In genomic region chr10:77325233-77325537, GRCh38 we compare ENCODE assay signal across 22 cellular contexts.
DNase-seq lines count a peak whose midpoint lies in the region; ATAC-seq, FAIRE-seq and TF ChIP-seq lines count a peak whose summit lies in the region.
"Had no signal": no experiment of that assay in that cellular context is flagged by ENCODE, and none has a peak within 500 bp of the region (broad histone marks: within the 10 kb centered on the region; RNA-seq: fewer than 3 reads in every experiment).

No MANE protein-coding gene starts in this region.

- peak overlapping the region; percentile 62 for H3K27ac ChIP-seq in VCaP
- no peak overlapping the region for H3K27ac ChIP-seq in pancreas
- no peak overlapping the region for H3K27ac ChIP-seq in heart left ventricle
- H3K27ac ChIP-seq: BLaER1, brain microvascular endothelial cell, gastrocnemius medialis had no signal

- H3K4me3 ChIP-seq in pancreas (no peak overlapping the region), heart left ventricle (no peak overlapping the region)
- H3K4me3 ChIP-seq: BLaER1, gastrocnemius medialis had no signal

- 37 to 39% methylated on average over 4 of the region's 4 CpGs for WGBS in pancreas, 2 donors
- whole genome bisulfite sequencing in heart left ventricle, 4 donors: 76 to 83% (median 78%) methylated on average over 4 of the region's 4 CpGs

- ATAC-seq in pancreas (peak; percentile 72 to 91 (median 84)), heart left ventricle (no peak), HG03521 (IDR thresholded peaks at IDR 0.05; ENCODE audit: unreplicated experiment) (no peak)
- ATAC-seq: gastrocnemius medialis; Panc1; SK-N-SH treated with all-trans-retinoic acid at 6 μM for 48 hours; stimulated activated effector memory CD8-positive, alpha-beta T cell treated with anti-CD3 and anti-CD28 coated beads, Interleukin-12 subunit alpha, Interleukin-12 subunit beta, amount 100 ng/mL, for 72 hours had no signal

- no peak for TF ChIP-seq CTCF in VCaP (conservative IDR thresholded peaks at IDR 0.05)
- no peak for TF ChIP-seq CTCF in pancreas (IDR thresholded peaks at IDR 0.05)
- TF ChIP-seq CTCF in heart left ventricle (IDR thresholded peaks at IDR 0.05): no peak

- DNase-seq in NCI-H146 (lab: John Stamatoyannopoulos, UW) (peak; percentile 18), NCI-H146 treated with DMSO at 0.1 percent for 48 hours (lab: John Stamatoyannopoulos, UW; ENCODE audit: unreplicated experiment) (no peak), NCI-H2029 treated with DMSO at 0.1 percent for 48 hours (lab: John Stamatoyannopoulos, UW) (peak; percentile 74), pancreas (peak in 5 of 6 donors; percentile 35 to 58 (median 40)), NCI-H2227 treated with DMSO at 0.1 percent for 48 hours (lab: John Stamatoyannopoulos, UW) (no peak), heart left ventricle (no peak)
- DNase-seq: activated CD4-positive, alpha-beta T cell treated with anti-CD3 and anti-CD28 coated beads for 1 hour; activated naive CD8-positive, alpha-beta T cell treated with anti-CD3 and anti-CD28 coated beads, Interleukin-2, amount 10 ng/mL, durations not matched to agents 7 days and 5 days; brain microvascular endothelial cell; dermis blood vessel endothelial cell; DMS 273 treated with DMSO at 0.1 percent for 48 hours; gastrocnemius medialis; MM.1S; NCI-H524 treated with DMSO at 0.1 percent for 48 hours; retina had no signal

- no peaks in the 10 kb centered on the region for H3K27me3 ChIP-seq in pancreas
- no peaks in the 10 kb centered on the region for H3K27me3 ChIP-seq in heart left ventricle
- H3K27me3 ChIP-seq: BLaER1, brain microvascular endothelial cell, gastrocnemius medialis had no signal

- intact Hi-C loops in pancreas (cut with DNase I) (no loop called here), heart left ventricle (cut with DNase I) (no loop called here)

- TF ChIP-seq POLR2A in heart left ventricle (IDR thresholded peaks at IDR 0.05): no peak

- H3K36me3 ChIP-seq in pancreas (no peaks in the 10 kb centered on the region), heart left ventricle (no peaks in the 10 kb centered on the region)
- H3K36me3 ChIP-seq: BLaER1, brain microvascular endothelial cell, gastrocnemius medialis had no signal

- H3K9me3 ChIP-seq in pancreas (no peaks in the 10 kb centered on the region), heart left ventricle (peaks cover 0 to 6% (median 0%) of the 10 kb centered on the region in 12 donors)
- H3K9me3 ChIP-seq: BLaER1, gastrocnemius medialis had no signal

- peaks cover 0 to under 1% (median 0%) of the 10 kb centered on the region in 3 donors for H3K4me1 ChIP-seq in pancreas
- no peaks in the 10 kb centered on the region for H3K4me1 ChIP-seq in heart left ventricle

- FAIRE-seq in pancreas (lab: Jason Lieb, UNC): no peak
- FAIRE-seq: A204.1 had no signal

Comparison
In these comparisons a context has a peak if more than half of its experiments do, and no peak if none do; other contexts are left out.
1. DNase-seq: peak in NCI-H146 (single experiment), NCI-H2029 treated with DMSO at 0.1 percent for 48 hours (single experiment) and pancreas (5 of 6); none in NCI-H146 treated with DMSO at 0.1 percent for 48 hours (single experiment), NCI-H2227 treated with DMSO at 0.1 percent for 48 hours (single experiment) and heart left ventricle (0 of 5).
2. ATAC-seq: peak in pancreas (4 of 4); none in heart left ventricle (0 of 4) and HG03521 (single experiment).